1 cellular context compared by ENCODE assay signal in the genomic region with DNA sequence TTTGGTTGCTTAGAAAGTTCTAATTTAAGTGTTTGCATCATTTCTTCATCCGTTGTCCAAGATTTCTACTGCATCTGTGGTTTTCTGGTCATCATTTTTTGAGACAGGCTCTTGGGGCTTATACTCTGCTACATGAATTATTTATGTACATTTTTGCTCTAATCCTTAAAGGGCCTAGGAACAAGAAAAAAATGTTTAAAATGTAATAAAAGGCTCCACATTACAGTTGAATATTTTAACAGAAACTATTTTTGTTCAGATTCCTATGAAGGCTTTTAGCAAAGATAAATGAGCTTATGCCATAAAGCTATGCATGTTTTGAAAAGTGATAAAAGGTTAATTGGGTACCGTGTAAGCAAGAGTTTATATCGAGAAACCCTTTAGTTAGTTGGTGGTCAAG.
TF ChIP-seq lines count a peak whose summit lies in the region.

No MANE protein-coding gene starts in this region.

TF ChIP-seq in IMR-90, 13 proteins besides CTCF, POLR2A, EP300 and RAD21 (continued from another document):
- TF ChIP-seq, protein P1, sequence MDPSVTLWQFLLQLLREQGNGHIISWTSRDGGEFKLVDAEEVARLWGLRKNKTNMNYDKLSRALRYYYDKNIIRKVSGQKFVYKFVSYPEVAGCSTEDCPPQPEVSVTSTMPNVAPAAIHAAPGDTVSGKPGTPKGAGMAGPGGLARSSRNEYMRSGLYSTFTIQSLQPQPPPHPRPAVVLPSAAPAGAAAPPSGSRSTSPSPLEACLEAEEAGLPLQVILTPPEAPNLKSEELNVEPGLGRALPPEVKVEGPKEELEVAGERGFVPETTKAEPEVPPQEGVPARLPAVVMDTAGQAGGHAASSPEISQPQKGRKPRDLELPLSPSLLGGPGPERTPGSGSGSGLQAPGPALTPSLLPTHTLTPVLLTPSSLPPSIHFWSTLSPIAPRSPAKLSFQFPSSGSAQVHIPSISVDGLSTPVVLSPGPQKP (IDR thresholded peaks at IDR 0.05; ENCODE audit: borderline replicate concordance, low read depth, low read length): no peak
- TF ChIP-seq MAFK (IDR thresholded peaks at IDR 0.05; ENCODE audit: low read depth, low read length): no peak
- no peak for TF ChIP-seq BHLHE40 (IDR thresholded peaks at IDR 0.05; ENCODE audit: low read depth, low read length)
- TF ChIP-seq FOS (IDR thresholded peaks at IDR 0.05; ENCODE audit: low read depth, low read length): no peak
- TF ChIP-seq RFX5 (IDR thresholded peaks at IDR 0.05; ENCODE audit: low read depth, low read length): no peak
- no peak for TF ChIP-seq MAZ (IDR thresholded peaks at IDR 0.05; ENCODE audit: borderline replicate concordance, low read depth, low read length)
- TF ChIP-seq CHD1 (IDR thresholded peaks at IDR 0.05; ENCODE audit: low read depth, low read length): no peak
- TF ChIP-seq RCOR1 (IDR thresholded peaks at IDR 0.05; ENCODE audit: insufficient replicate concordance, low read length): no peak
- no peak for TF ChIP-seq MXI1 (IDR thresholded peaks at IDR 0.05; ENCODE audit: borderline replicate concordance, low read depth, low read length)
- TF ChIP-seq NFE2L2 (IDR thresholded peaks at IDR 0.05; ENCODE audit: low read depth, low read length): no peak
- TF ChIP-seq USF2 (IDR thresholded peaks at IDR 0.05; ENCODE audit: low read depth, low read length): no peak
